In genomic region chr10:111102381-111102973, GRCh38 we compare ENCODE assay signal across 14 cellular contexts. TPM values are rescaled to one million over a fixed set of nuclear protein-coding genes. Genes with fewer than 3 reads are reported as not detected.
DNase-seq lines count a peak whose midpoint lies in the region; ATAC-seq, FAIRE-seq and TF ChIP-seq lines count a peak whose summit lies in the region.
"Had no signal": no experiment of that assay in that cellular context is flagged by ENCODE, and none has a peak within 500 bp of the region (broad histone marks: within the 10 kb centered on the region; RNA-seq: fewer than 3 reads in every experiment).

No MANE protein-coding gene starts in this region.

- TF ChIP-seq EP300 in HepG2 (IDR thresholded peaks at IDR 0.05; ENCODE audit: low read depth in 2 of 2, low read length in 2 of 2) = no peak
- no peak for TF ChIP-seq EP300 in HepG2 (CRISPR knock-in tag; IDR thresholded peaks at IDR 0.05; ENCODE audit: borderline replicate concordance)

- no peaks in the 10 kb centered on the region for H3K4me1 Mint-ChIP-seq in stimulated activated effector memory CD8-positive, alpha-beta T cell treated with anti-CD3 and anti-CD28 coated beads, Interleukin-12 subunit alpha, Interleukin-12 subunit beta, amount 100 ng/mL, for 72 hours

- TF ChIP-seq RAD21 in HepG2 (CRISPR knock-in tag; IDR thresholded peaks at IDR 0.05) = no peak

- H3K4me3 Mint-ChIP-seq in stimulated activated effector memory CD8-positive, alpha-beta T cell treated with anti-CD3 and anti-CD28 coated beads, Interleukin-12 subunit alpha, Interleukin-12 subunit beta, amount 100 ng/mL, for 72 hours = no peak overlapping the region

- 48% methylated on average over 3 of the region's 4 CpGs for WGBS in HepG2 (ENCODE audit: low lambda C conversion rate)

- H3K4me3 ChIP-seq in SJCRH30 (no peak overlapping the region), HepG2 (replicated peaks in 1 of 3; ENCODE audit: insufficient read depth in 1 of 3, low read depth in 2 of 3, low read length in 3 of 3) (no peak overlapping the region)
- H3K4me3 ChIP-seq: GM23248, Peyer's patch had no signal

- BruUV-seq in HepG2 (replicated peaks; lab: Mats Ljungman, UMichigan) = no TSS peak

- H3K36me3 ChIP-seq in SJCRH30 = no peaks in the 10 kb centered on the region
- H3K36me3 ChIP-seq in HepG2 (replicated peaks in 1 of 2; ENCODE audit: control insufficient read depth in 1 of 2, insufficient read depth in 2 of 2, low read length in 2 of 2) = no peaks in the 10 kb centered on the region
- H3K36me3 ChIP-seq: Peyer's patch had no signal

- H3K79me2 ChIP-seq in HepG2 (ENCODE audit: insufficient read depth, low read length) = no peaks in the 10 kb centered on the region

- no peaks in the 10 kb centered on the region; the same call in 1 of the 2 replicates for H3K4me1 ChIP-seq in SJCRH30
- no peaks in the 10 kb centered on the region for H3K4me1 ChIP-seq in HepG2 (ENCODE audit: insufficient read depth, low read length)

- H3K9me3 ChIP-seq in SJCRH30 (replicated peaks) (no peaks in the 10 kb centered on the region), HepG2 (ENCODE audit: low read length) (no peaks in the 10 kb centered on the region)
- H3K9me3 ChIP-seq: Peyer's patch had no signal

- FAIRE-seq in HepG2 (lab: Jason Lieb, UNC) = no peak

- no peak overlapping the region for H3K9ac ChIP-seq in HepG2 (ENCODE audit: insufficient read depth, low read depth, low read length)
- H3K9ac ChIP-seq: GM23248 had no signal

- H3K36me3 Mint-ChIP-seq in stimulated activated effector memory CD8-positive, alpha-beta T cell treated with anti-CD3 and anti-CD28 coated beads, Interleukin-12 subunit alpha, Interleukin-12 subunit beta, amount 100 ng/mL, for 72 hours = no peaks in the 10 kb centered on the region

- H3K4me2 ChIP-seq in HepG2 (ENCODE audit: low read depth, low read length) = no peak overlapping the region

- no peak for TF ChIP-seq CTCF in HepG2 (CRISPR knock-in tag; IDR thresholded peaks at IDR 0.05)

- H2AFZ ChIP-seq in HepG2 (ENCODE audit: low read length) = no peak overlapping the region
- H2AFZ ChIP-seq: GM23248 had no signal

- in situ Hi-C loops in G401 (cut with HindIII; ENCODE audit: low sequenced_read_pairs) = no loop called here
- in situ Hi-C loops in HepG2 (cut with HindIII; ENCODE audit: extremely low pct_ligation_motif_present, low pct_unique_long_range_greater_than_20kb) = no loop called here

- no peak for TF ChIP-seq POLR2A in HepG2 (IDR thresholded peaks at IDR 0.05; ENCODE audit: insufficient read depth in 1 of 2, low read depth in 2 of 2, low read length in 2 of 2)

- H3K27ac ChIP-seq in SJCRH30 (no peak overlapping the region), HepG2 (ENCODE audit: extremely low read length, insufficient read depth, low read length) (no peak overlapping the region)
- H3K27ac ChIP-seq: GM23248 had no signal

- peak; percentile 90 for DNase-seq in G401 (ENCODE audit: low spot score)
- DNase-seq in SJCRH30 = peak; percentile 32 to 62
- DNase-seq in HepG2 (ENCODE audit: low spot score) = no peak
- DNase-seq in stimulated activated effector memory CD8-positive, alpha-beta T cell treated with anti-CD3 and anti-CD28 coated beads, Interleukin-12 subunit alpha, Interleukin-12 subunit beta, amount 100 ng/mL, for 72 hours (ENCODE audit: low spot score in 2 of 2) = no peak
- no peak for DNase-seq in NAMALWA (ENCODE audit: low spot score)
- DNase-seq in NCI-H524 treated with DMSO at 0.1 percent for 48 hours (lab: John Stamatoyannopoulos, UW) = no peak
- DNase-seq: GF-D8, GM23248, HCEC 1CT, NCI-H1105, NCI-H2081, NCI-H2171 treated with DMSO at 0.1 percent for 48 hours had no signal

- H3K27ac Mint-ChIP-seq in stimulated activated effector memory CD8-positive, alpha-beta T cell treated with anti-CD3 and anti-CD28 coated beads, Interleukin-12 subunit alpha, Interleukin-12 subunit beta, amount 100 ng/mL, for 72 hours = no peak overlapping the region

- ATAC-seq in HepG2 (no peak), HG03565 (IDR thresholded peaks at IDR 0.05; ENCODE audit: unreplicated experiment) (no peak)
- peak; percentile 12 for ATAC-seq in stimulated activated effector memory CD8-positive, alpha-beta T cell treated with anti-CD3 and anti-CD28 coated beads, Interleukin-12 subunit alpha, Interleukin-12 subunit beta, amount 100 ng/mL, for 72 hours

- H3K9me3 Mint-ChIP-seq in stimulated activated effector memory CD8-positive, alpha-beta T cell treated with anti-CD3 and anti-CD28 coated beads, Interleukin-12 subunit alpha, Interleukin-12 subunit beta, amount 100 ng/mL, for 72 hours = no peaks in the 10 kb centered on the region

- H3K27me3 ChIP-seq in SJCRH30 = no peaks in the 10 kb centered on the region
- 0 out of 5 replicates have a peak, but pooled peaks cover 0 to 4% of the 10 kb centered on the region in 2 experiments for H3K27me3 ChIP-seq in HepG2 (ENCODE audit: control insufficient read depth in 1 of 2, insufficient read depth in 2 of 2, low read length in 2 of 2)
- H3K27me3 ChIP-seq: Peyer's patch had no signal

- H4K20me1 ChIP-seq in HepG2 (ENCODE audit: insufficient read depth, low read length) = no peaks in the 10 kb centered on the region

- intact Hi-C loops in HepG2 (cut with micrococcal nuclease; ENCODE audit: unreplicated experiment) = no loop called here

- POLR2A ChIA-PET in HepG2 (lab: Yijun Ruan, JAX) = no interaction called here

- CTCF ChIA-PET in HepG2 (lab: Yijun Ruan, JAX; ENCODE audit: low intra/inter-chr PET ratio, low total read pairs) = no interaction called here

TF ChIP-seq in HepG2, 621 proteins besides CTCF, POLR2A, EP300 and RAD21:
- TF ChIP-seq MXD4 (CRISPR knock-in tag; IDR thresholded peaks at IDR 0.05) = no peak
- 0 out of 2 replicates have a peak, but pooled peaks have one; percentile 17 for TF ChIP-seq ZNF629 (CRISPR knock-in tag; conservative IDR thresholded peaks at IDR 0.05)
- no peak for TF ChIP-seq SIX1 (CRISPR knock-in tag; IDR thresholded peaks at IDR 0.05; ENCODE audit: borderline replicate concordance)
- no peak for TF ChIP-seq ZNF292 (CRISPR knock-in tag; IDR thresholded peaks at IDR 0.05; ENCODE audit: borderline replicate concordance, low read depth)

RNA-seq across cellular contexts. Expression of gene ADRA2A, which starts 25.6 kb away (rescaled TPM):
- not detected in 2 replicates for total RNA-seq in G401 (2014; rRNA removed; shearing (Covaris generic))
- total RNA-seq in SJCRH30 (2014; rRNA removed; shearing (Covaris generic)) = 0.79 and 1.4 TPM in 2 replicates
- total RNA-seq in HepG2 (2016; rRNA removed; fragmentation: Illumina TruSeq; extraction: Trizol) = not detected in 2 replicates
- total RNA-seq in HepG2 (2016; cell fraction: cytosol; rRNA removed; fragmentation: Illumina TruSeq; extraction: Trizol; ENCODE audit: low read depth) = not detected in 2 replicates
- total RNA-seq in HepG2 (2016; cell fraction: insoluble cytoplasmic fraction; rRNA removed; fragmentation: Illumina TruSeq; extraction: Trizol) = not detected in 2 replicates
- total RNA-seq in HepG2 (2016; cell fraction: membrane; rRNA removed; fragmentation: Illumina TruSeq; extraction: Trizol) = not detected in 2 replicates
- total RNA-seq in HepG2 (2016; cell fraction: nucleus; rRNA removed; fragmentation: Illumina TruSeq; extraction: Trizol) = not detected in 2 replicates
- 0.01 TPM in 1 of 2 replicates, not detected in the other for polyA plus RNA-seq in HepG2 (2011; rRNA removed)
- polyA plus RNA-seq in HepG2 (2011; cell fraction: cytosol; rRNA removed) = 0.01 TPM in 1 of 2 replicates, not detected in the other
- polyA plus RNA-seq in HepG2 (2011; cell fraction: nucleus; rRNA removed) = 0.03 and 0.07 TPM in 2 replicates
- 0.03 TPM in 1 of 2 replicates, not detected in the other for polyA plus RNA-seq in HepG2 (2012)
- not detected in 2 replicates for polyA plus RNA-seq in HepG2 (2016; cell fraction: cytosol; fragmentation: Illumina TruSeq; extraction: Trizol; ENCODE audit: low read depth)
- polyA plus RNA-seq in HepG2 (2016; cell fraction: insoluble cytoplasmic fraction; fragmentation: Illumina TruSeq; extraction: Trizol; ENCODE audit: low read depth) = not detected in 2 replicates
- polyA plus RNA-seq in HepG2 (2016; cell fraction: membrane; fragmentation: Illumina TruSeq; extraction: Trizol; ENCODE audit: low read depth) = not detected in 2 replicates
- polyA plus RNA-seq in HepG2 (2016; cell fraction: nucleus; fragmentation: Illumina TruSeq; extraction: Trizol; ENCODE audit: insufficient read depth, low read depth) = not detected in 2 replicates
- 0.04 TPM in 1 of 2 replicates, not detected in the other for polyA minus RNA-seq in HepG2 (2011; rRNA and poly(A)+ RNA removed; ENCODE audit: low replicate concordance)
- not detected in 2 replicates for polyA minus RNA-seq in HepG2 (2011; cell fraction: cytosol; rRNA and poly(A)+ RNA removed)
- not detected in 2 replicates for polyA minus RNA-seq in HepG2 (2011; cell fraction: nucleus; rRNA and poly(A)+ RNA removed)

Comparison
In these comparisons a context has a peak if more than half of its experiments do, and no peak if none do; other contexts are left out.
1. DNase-seq: peak in G401 (single experiment) and SJCRH30 (2 of 2); none in HepG2 (single experiment), stimulated activated effector memory CD8-positive, alpha-beta T cell treated with anti-CD3 and anti-CD28 coated beads, Interleukin-12 subunit alpha, Interleukin-12 subunit beta, amount 100 ng/mL, for 72 hours (0 of 2), NAMALWA (single experiment) and NCI-H524 treated with DMSO at 0.1 percent for 48 hours (single experiment).